In the genomic region with DNA sequence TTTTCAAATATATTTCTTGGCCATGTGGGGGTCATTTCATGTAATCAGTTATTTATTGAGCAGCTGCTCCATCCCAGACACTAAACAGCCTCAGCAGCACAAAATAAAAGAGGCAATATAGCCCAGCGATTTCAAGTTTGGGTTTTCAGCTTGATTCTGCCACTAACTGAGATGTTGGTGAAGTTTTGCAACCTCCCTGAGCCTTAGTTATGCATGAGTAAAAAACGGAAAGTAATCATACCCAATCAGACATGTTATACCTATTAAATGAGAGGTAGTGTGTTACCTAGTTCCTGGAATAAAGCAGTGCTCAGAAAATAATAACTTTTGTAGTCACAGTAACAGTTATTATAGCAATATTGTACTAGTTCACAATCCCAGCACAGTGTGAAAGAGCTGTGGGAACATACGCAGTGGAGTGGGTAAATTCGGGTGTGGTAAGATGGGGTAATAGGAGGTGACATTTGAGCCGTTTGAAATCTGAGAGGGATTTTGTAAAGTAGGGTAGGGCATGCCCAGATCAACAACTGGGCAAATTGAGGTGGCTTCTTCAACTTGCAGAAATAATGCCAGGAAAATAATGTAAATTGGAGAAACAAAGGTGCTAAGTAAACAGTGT, we compare ENCODE assay signal across 8 cellular contexts. TPM values are rescaled to one million over a fixed set of nuclear protein-coding genes. Genes with fewer than 3 reads are reported as not detected.
DNase-seq lines count a peak whose midpoint lies in the region; ATAC-seq and TF ChIP-seq lines count a peak whose summit lies in the region.

No MANE protein-coding gene starts in this region.

- no peaks in the 10 kb centered on the region for H3K9me3 ChIP-seq in CD8-positive, alpha-beta T cell (ENCODE audit: low read length)
- no peaks in the 10 kb centered on the region for H3K9me3 ChIP-seq in KOPT-K1 (ENCODE audit: insufficient read depth, low read length, poor library complexity, severe bottlenecking)
- H3K9me3 ChIP-seq in naive thymus-derived CD4-positive, alpha-beta T cell (ENCODE audit: control insufficient read depth in 2 of 3, low read length in 3 of 3), result no peaks in the 10 kb centered on the region

- peaks cover 20% of the 10 kb centered on the region for H3K4me1 ChIP-seq in CD8-positive, alpha-beta T cell (ENCODE audit: insufficient read depth, low read length)
- peaks cover 12 to 17% of the 10 kb centered on the region in 2 donors for H3K4me1 ChIP-seq in naive thymus-derived CD4-positive, alpha-beta T cell (ENCODE audit: control insufficient read depth in 2 of 2, insufficient read depth in 2 of 2, low read length in 2 of 2)

- peak overlapping the region; percentile 95 for H3K4me3 Mint-ChIP-seq in CD8-positive, alpha-beta T cell
- H3K4me3 Mint-ChIP-seq in brain, result peak overlapping the region; percentile 94 to 99 (median 98)
- peak overlapping the region; percentile 90 to 99 (median 94) for H3K4me3 Mint-ChIP-seq in naive thymus-derived CD4-positive, alpha-beta T cell

- H3K4me3 ChIP-seq in CD8-positive, alpha-beta T cell (ENCODE audit: low read depth, low read length), result no peak overlapping the region
- peak overlapping the region; percentile 81 for H3K4me3 ChIP-seq in naive thymus-derived CD4-positive, alpha-beta T cell (ENCODE audit: low read length)

- ATAC-seq in CD8-positive, alpha-beta T cell, result no peak
- no peak for ATAC-seq in naive thymus-derived CD4-positive, alpha-beta T cell
- ATAC-seq in HG03175 (IDR thresholded peaks at IDR 0.05; ENCODE audit: unreplicated experiment), result no peak
- no peak for ATAC-seq in GM21619 (IDR thresholded peaks at IDR 0.05; ENCODE audit: unreplicated experiment)
- no peak for ATAC-seq in HG03469 (IDR thresholded peaks at IDR 0.05; ENCODE audit: unreplicated experiment)

- CTCF ChIA-PET in CD8-positive, alpha-beta T cell (lab: Charles Lee), result interaction anchor here (1.0 kb wide), 1 partner anchor 10 kb away, joined by 3 read pairs; no protein-coding TSS in a partner anchor
- CTCF ChIA-PET in naive thymus-derived CD4-positive, alpha-beta T cell (lab: Charles Lee), result no interaction called here
- CTCF ChIA-PET in RWPE1 (lab: Yijun Ruan, JAX), result interaction anchor here (0.6 to 2.6 kb wide), 3 partner anchors 32 to 75 kb away, joined by 3 to 11 read pairs (median 5); no protein-coding TSS in a partner anchor

- H3K36me3 Mint-ChIP-seq in CD8-positive, alpha-beta T cell, result peaks cover 47% of the 10 kb centered on the region
- H3K36me3 Mint-ChIP-seq in brain, result peaks cover 40% of the 10 kb centered on the region
- peaks cover 0 to 33% (median 17%) of the 10 kb centered on the region in 5 donors for H3K36me3 Mint-ChIP-seq in naive thymus-derived CD4-positive, alpha-beta T cell

- no peaks in the 10 kb centered on the region for H3K27me3 ChIP-seq in CD8-positive, alpha-beta T cell (ENCODE audit: insufficient read depth, low read length)
- no peaks in the 10 kb centered on the region for H3K27me3 ChIP-seq in naive thymus-derived CD4-positive, alpha-beta T cell (ENCODE audit: control insufficient read depth in 2 of 2, insufficient read depth in 2 of 2, low read length in 2 of 2)

- intact Hi-C loops in CD8-positive, alpha-beta T cell (cut with DNase I, micrococcal nuclease), result loop anchor here in 1 of 2 experiments (5.0 to 10.0 kb wide), 3 partner anchors 701 to 1118 kb away; partner anchors contain the start of genes ADNP, CSE1L and PTPN1
- intact Hi-C loops in naive thymus-derived CD4-positive, alpha-beta T cell (cut with micrococcal nuclease), result loop anchor here in 1 of 2 donors (5.0 to 10.0 kb wide), 3 partner anchors 301 to 1728 kb away; partner anchors contain the start of genes CEBPB, NFATC2 and UBE2V1

- H3K27me3 Mint-ChIP-seq in CD8-positive, alpha-beta T cell (ENCODE audit: low read depth), result no peaks in the 10 kb centered on the region
- H3K27me3 Mint-ChIP-seq in brain, result peaks cover 4% of the 10 kb centered on the region
- no peaks in the 10 kb centered on the region for H3K27me3 Mint-ChIP-seq in naive thymus-derived CD4-positive, alpha-beta T cell

- POLR2A ChIA-PET in CD8-positive, alpha-beta T cell (lab: Charles Lee), result interaction anchor here (1.3 to 2.0 kb wide), 2 partner anchors 9 to 123 kb away, joined by 6 to 9 read pairs; partner anchors contain the start of gene RNF114
- POLR2A ChIA-PET in naive thymus-derived CD4-positive, alpha-beta T cell (lab: Charles Lee), result interaction anchor here (1.7 to 2.0 kb wide), 3 partner anchors 10 to 123 kb away, joined by 4 to 9 read pairs (median 7); no protein-coding TSS in a partner anchor
- POLR2A ChIA-PET in RWPE1 (lab: Yijun Ruan, JAX; ENCODE audit: low non-redundant PET), result interaction anchor here (0.6 kb wide), 1 partner anchor 102 kb away, joined by 3 read pairs; no protein-coding TSS in a partner anchor

- H3K27ac ChIP-seq in CD8-positive, alpha-beta T cell (ENCODE audit: low read depth, low read length), result no peak overlapping the region
- H3K27ac ChIP-seq in KOPT-K1 (ENCODE audit: low read depth, low read length, poor library complexity, severe bottlenecking) (peak overlapping the region; percentile 74), RWPE1 (no peak overlapping the region; the same call in 1 of the 2 replicates)
- peak overlapping the region; percentile 95 for H3K27ac ChIP-seq in naive thymus-derived CD4-positive, alpha-beta T cell (ENCODE audit: low read depth, low read length)

- peaks cover 40% of the 10 kb centered on the region for H3K4me1 Mint-ChIP-seq in CD8-positive, alpha-beta T cell (ENCODE audit: low read depth)
- H3K4me1 Mint-ChIP-seq in brain, result peaks cover 36% of the 10 kb centered on the region
- H3K4me1 Mint-ChIP-seq in naive thymus-derived CD4-positive, alpha-beta T cell, result peaks cover 13 to 57% (median 43%) of the 10 kb centered on the region in 7 donors

- DNase-seq in CD8-positive, alpha-beta T cell, result no peak
- DNase-seq in naive thymus-derived CD4-positive, alpha-beta T cell, result no peak
- DNase-seq in RWPE1 (ENCODE audit: low spot score), result no peak

- H3K27ac Mint-ChIP-seq in CD8-positive, alpha-beta T cell, result peak overlapping the region; percentile 99
- H3K27ac Mint-ChIP-seq in brain, result peak overlapping the region; percentile 48 to 98 (median 96)
- H3K27ac Mint-ChIP-seq in naive thymus-derived CD4-positive, alpha-beta T cell, result peak overlapping the region; percentile 92 to 98 (median 96)

- H3K9me3 Mint-ChIP-seq in CD8-positive, alpha-beta T cell, result no peaks in the 10 kb centered on the region
- no peaks in the 10 kb centered on the region for H3K9me3 Mint-ChIP-seq in brain
- H3K9me3 Mint-ChIP-seq in naive thymus-derived CD4-positive, alpha-beta T cell, result no peaks in the 10 kb centered on the region

- H3K36me3 ChIP-seq in CD8-positive, alpha-beta T cell (ENCODE audit: insufficient read depth, low read length), result peaks cover 8% of the 10 kb centered on the region
- H3K36me3 ChIP-seq in KOPT-K1 (ENCODE audit: insufficient read depth, low read length), result peaks cover 42% of the 10 kb centered on the region
- peaks cover 0 to 20% (median 0%) of the 10 kb centered on the region in 3 experiments for H3K36me3 ChIP-seq in naive thymus-derived CD4-positive, alpha-beta T cell (ENCODE audit: control insufficient read depth in 2 of 3, insufficient read depth in 3 of 3, low read length in 3 of 3)

- TF ChIP-seq CTCF in CD8-positive, alpha-beta T cell (IDR thresholded peaks at IDR 0.05), result no peak
- TF ChIP-seq CTCF in brain (conservative IDR thresholded peaks at IDR 0.05) (no peak), RWPE1 (conservative IDR thresholded peaks at IDR 0.05; ENCODE audit: low read depth) (no peak)

RNA-seq across cellular contexts. Expression of gene SLC9A8, which starts 1.5 kb away (rescaled TPM):
- 10 to 100 TPM; 30.7 to 32.9 TPM for total RNA-seq in CD8-positive, alpha-beta T cell
- polyA plus RNA-seq in brain (ENCODE audit: insufficient read depth, low read depth, low replicate concordance), result 5.4 TPM
- total RNA-seq in naive thymus-derived CD4-positive, alpha-beta T cell, result 10 to 100 TPM; 21.7 to 42.5 (median 25.7) TPM
- 1 to 10 TPM; 6.2 to 7.2 TPM for polyA plus RNA-seq in naive thymus-derived CD4-positive, alpha-beta T cell

Comparison
In these comparisons a context has a peak if more than half of its experiments do, and no peak if none do; other contexts are left out.
1. H3K27ac ChIP-seq: peak in KOPT-K1 (single experiment) and naive thymus-derived CD4-positive, alpha-beta T cell (single experiment); none in CD8-positive, alpha-beta T cell (single experiment) and RWPE1 (single experiment).
2. Peak in every context shown above with its lines, with median percentiles within 50 percentile points of each other: H3K27ac Mint-ChIP-seq and H3K4me3 Mint-ChIP-seq.